8 cellular contexts compared by ENCODE assay signal in genomic region chr1:227352164-227352563, GRCh38. TPM values are rescaled to one million over a fixed set of nuclear protein-coding genes. Genes with fewer than 3 reads are reported as not detected.
A peak's percentile ranks its signal among the peaks of the same experiment; 100 is the strongest.
DNase-seq lines count a peak whose midpoint lies in the region; FAIRE-seq and TF ChIP-seq lines count a peak whose summit lies in the region.
"Not testable (repeated sequence)": the region's sequence is repeated elsewhere in the genome, so short reads cannot be mapped to it uniquely, and the experiment has no call there.
"Had no signal": no experiment of that assay in that cellular context is flagged by ENCODE, and none has a peak within 500 bp of the region (broad histone marks: within the 10 kb centered on the region; RNA-seq: fewer than 3 reads in every experiment).

No MANE protein-coding gene starts in this region.

- not testable (repeated sequence) for H4K20me1 ChIP-seq in endothelial cell of umbilical vein (replicated peaks; ENCODE audit: control insufficient read depth, extremely low read depth, insufficient read depth, low read length)

- not testable (repeated sequence) for H3K9me1 ChIP-seq in endothelial cell of umbilical vein (replicated peaks; ENCODE audit: control insufficient read depth, extremely low read depth, insufficient read depth, low read length)

- 93 to 96% (median 95%) methylated on average over 2 of the region's 2 CpGs for WGBS in adrenal gland, 4 donors

- H3K4me3 Mint-ChIP-seq in osteocyte (ENCODE audit: unreplicated experiment), result not testable (repeated sequence)

- H3K27me3 Mint-ChIP-seq in osteocyte (ENCODE audit: unreplicated experiment), result not testable (repeated sequence)

- H2AFZ ChIP-seq in endothelial cell of umbilical vein (ENCODE audit: low read depth, low read length), result not testable (repeated sequence)

- peaks cover 39% of the 10 kb centered on the region for H3K4me1 Mint-ChIP-seq in osteocyte (ENCODE audit: unreplicated experiment)

- FAIRE-seq in endothelial cell of umbilical vein (lab: Jason Lieb, UNC), result not testable (repeated sequence)

- not testable (repeated sequence) for H3K27me3 ChIP-seq in adrenal gland; endothelial cell of umbilical vein (ENCODE audit: control insufficient read depth in 2 of 2, insufficient read depth in 2 of 2, low read length in 2 of 2); subcutaneous abdominal adipose tissue (ENCODE audit: control insufficient read depth in 5 of 5, insufficient read depth in 4 of 5, low read length in 5 of 5)

- H3K36me3 ChIP-seq in adrenal gland (replicated peaks in 1 of 2); endothelial cell of umbilical vein (ENCODE audit: control insufficient read depth in 2 of 2, extremely low read depth in 1 of 2, insufficient read depth in 2 of 2, low read length in 2 of 2); subcutaneous abdominal adipose tissue (ENCODE audit: control insufficient read depth in 5 of 5, insufficient read depth in 5 of 5, low read length in 5 of 5): not testable (repeated sequence)

- not testable (repeated sequence) for BruUV-seq in endothelial cell of umbilical vein (replicated peaks; lab: Mats Ljungman, UMichigan)

- H3K4me1 ChIP-seq in adrenal gland (replicated peaks in 1 of 2) (peaks cover 26 to 32% of the 10 kb centered on the region in 2 donors), endothelial cell of umbilical vein (ENCODE audit: control insufficient read depth, extremely low read depth, insufficient read depth, low read length) (peaks cover 41% of the 10 kb centered on the region), subcutaneous abdominal adipose tissue (ENCODE audit: control insufficient read depth in 5 of 5, insufficient read depth in 5 of 5, low read length in 5 of 5) (peaks cover 3 to 24% (median 8%) of the 10 kb centered on the region in 5 donors)

- DNase-seq in HEK293T (ENCODE audit: extremely low spot score); adrenal gland; endothelial cell of umbilical vein (ENCODE audit: low read depth, low spot score); osteocyte (ENCODE audit: extremely low spot score, unreplicated experiment): not testable (repeated sequence)

- TF ChIP-seq POLR2A in adrenal gland (IDR thresholded peaks at IDR 0.05); endothelial cell of umbilical vein (IDR thresholded peaks at IDR 0.05; ENCODE audit: low read depth, low read length): not testable (repeated sequence)

- H3K27ac ChIP-seq in C4-2B (peak overlapping the region; percentile 46), VCaP (peak overlapping the region; percentile 54), adrenal gland (peak overlapping the region in 4 of 5 donors; percentile 13 to 75 (median 42)), endothelial cell of umbilical vein (ENCODE audit: insufficient read depth, low read depth, low read length) (peak overlapping the region; percentile 53), subcutaneous abdominal adipose tissue (ENCODE audit: low read depth, low read length) (peak overlapping the region; percentile 27)

- intact Hi-C loops in adrenal gland (cut with DNase I); endothelial cell of umbilical vein (cut with micrococcal nuclease): not testable (repeated sequence)

- H3K4me2 ChIP-seq in endothelial cell of umbilical vein (ENCODE audit: insufficient read depth, low read length), result not testable (repeated sequence)

- H3K9me3 Mint-ChIP-seq in osteocyte (ENCODE audit: unreplicated experiment), result not testable (repeated sequence)

- TF ChIP-seq CTCF in C4-2B (conservative IDR thresholded peaks at IDR 0.05); VCaP (conservative IDR thresholded peaks at IDR 0.05); adrenal gland (IDR thresholded peaks at IDR 0.05); endothelial cell of umbilical vein (IDR thresholded peaks at IDR 0.05; ENCODE audit: extremely low read depth in 1 of 2, insufficient read depth in 1 of 2, low read depth in 1 of 2, low read length in 2 of 2); osteocyte (IDR thresholded peaks at IDR 0.05): not testable (repeated sequence)

- H3K79me2 ChIP-seq in endothelial cell of umbilical vein (ENCODE audit: control insufficient read depth, insufficient read depth, low read length), result not testable (repeated sequence)

- not testable (repeated sequence) for H3K9me3 ChIP-seq in adrenal gland (replicated peaks in 1 of 3); endothelial cell of umbilical vein (replicated peaks; ENCODE audit: control insufficient read depth, insufficient read depth, low read length); subcutaneous abdominal adipose tissue (ENCODE audit: control insufficient read depth in 5 of 5, low read length in 5 of 5)

- peak overlapping the region; percentile 32 for H3K9ac ChIP-seq in endothelial cell of umbilical vein (replicated peaks; ENCODE audit: extremely low read depth, insufficient read depth, low read length)
- H3K9ac ChIP-seq in subcutaneous abdominal adipose tissue (ENCODE audit: low read length in 5 of 5), result not testable (repeated sequence)

- POLR2A ChIA-PET in HEK293T (lab: Yijun Ruan, JAX); endothelial cell of umbilical vein (lab: Charles Lee): not testable (repeated sequence)

- peak overlapping the region; percentile 62 for H3K27ac Mint-ChIP-seq in osteocyte (ENCODE audit: unreplicated experiment)

- H3K4me3 ChIP-seq in adrenal gland; endothelial cell of umbilical vein (replicated peaks in 1 of 3; ENCODE audit: insufficient read depth in 1 of 3, low read depth in 1 of 3, low read length in 3 of 3); subcutaneous abdominal adipose tissue (ENCODE audit: low read depth in 1 of 5, low read length in 5 of 5): not testable (repeated sequence)

- CTCF ChIA-PET in HEK293T (lab: Yijun Ruan, JAX), result not testable (repeated sequence)
- CTCF ChIA-PET in endothelial cell of umbilical vein (lab: Charles Lee), result interaction anchor here (0.6 to 1.1 kb wide), 4 partner anchors 17 to 81 kb away, joined by 3 to 7 read pairs (median 3); no protein-coding TSS in a partner anchor

- not testable (repeated sequence) for H3K36me3 Mint-ChIP-seq in osteocyte (ENCODE audit: unreplicated experiment)

- dilution Hi-C loops in endothelial cell of umbilical vein (cut with MboI; ENCODE audit: extremely low pct_ligation_motif_present, low sequenced_read_pairs), result not testable (repeated sequence)

TF ChIP-seq in HEK293T, 16 proteins besides CTCF, POLR2A, EP300 and RAD21:
- peak; percentile 54 for TF ChIP-seq ZNF384 (IDR thresholded peaks at IDR 0.05)

RNA-seq across cellular contexts. Expression of gene CDC42BPA, which starts 33.9 kb away (rescaled TPM):
- total RNA-seq in adrenal gland, result 10 to 100 TPM; 32.8 to 73.8 (median 42.6) TPM
- 10 to 100 TPM in 2 of 3 donors, 1 to 10 TPM in 1; 7.4 to 21.7 (median 14.1) TPM for polyA plus RNA-seq in adrenal gland
- total RNA-seq in endothelial cell of umbilical vein, result 88.1 and 92.6 TPM in 2 replicates
- polyA plus RNA-seq in endothelial cell of umbilical vein, result 23.6 and 26.1 TPM in 2 replicates
- 23.8 and 26.7 TPM in 2 replicates for polyA plus RNA-seq in endothelial cell of umbilical vein (2011; cell fraction: cytosol; rRNA removed)
- 64.0 and 65.6 TPM in 2 replicates for polyA plus RNA-seq in endothelial cell of umbilical vein (2011; cell fraction: nucleus; rRNA removed)
- polyA plus RNA-seq in endothelial cell of umbilical vein (2012), result 33.5 and 44.2 TPM in 2 replicates
- polyA minus RNA-seq in endothelial cell of umbilical vein, result 106 and 109 TPM in 2 replicates
- 14.7 TPM for polyA minus RNA-seq in endothelial cell of umbilical vein (2011; cell fraction: cytosol; rRNA and poly(A)+ RNA removed)
- polyA minus RNA-seq in endothelial cell of umbilical vein (2011; cell fraction: nucleus; rRNA and poly(A)+ RNA removed), result 258 and 326 TPM in 2 replicates
- 92.8 and 95.7 TPM in 2 replicates for total RNA-seq in osteocyte
- polyA plus RNA-seq: CD4-positive, alpha-beta memory T cell had no signal
